ENCODE assay signal across 8 cellular contexts in the genomic region with DNA sequence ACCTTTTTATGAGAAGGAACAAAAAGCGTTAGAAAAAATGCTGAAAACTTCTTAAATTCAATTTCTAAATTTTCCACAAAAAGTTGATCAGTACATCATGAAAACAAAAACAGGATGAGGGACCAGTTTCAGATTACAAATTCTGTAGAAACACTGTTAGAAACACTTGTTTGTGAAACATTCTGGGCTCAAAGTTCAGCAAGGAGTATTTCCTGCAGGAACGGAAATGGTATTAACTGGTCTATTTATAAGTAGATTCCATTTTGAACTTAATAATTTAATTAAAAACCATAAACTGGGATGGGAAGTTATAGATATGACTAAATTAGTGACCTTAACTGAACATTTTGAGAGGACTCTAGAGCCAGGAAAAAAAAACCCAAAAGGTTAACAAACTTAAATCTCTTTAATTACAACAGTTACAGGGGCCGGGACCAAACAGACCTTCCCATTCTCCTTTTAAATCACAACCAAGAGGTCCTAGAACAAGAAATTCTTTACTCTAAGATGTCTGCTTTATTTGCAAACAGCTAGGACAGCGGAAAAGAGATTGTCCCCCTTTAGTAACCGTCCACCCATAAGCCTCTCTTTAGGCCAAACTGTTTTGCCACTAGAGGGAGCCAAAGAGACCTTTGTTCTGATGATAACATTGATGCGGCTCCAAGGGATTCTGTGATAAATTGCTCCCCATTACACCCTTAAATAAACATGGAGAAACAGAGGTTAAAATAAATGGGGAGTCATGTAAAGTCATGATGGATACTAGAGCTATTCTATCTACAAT.
DNase-seq lines count a peak whose midpoint lies in the region; ATAC-seq and TF ChIP-seq lines count a peak whose summit lies in the region.

No MANE protein-coding gene starts in this region.

- WGBS in suprapubic skin: 88% methylated on average over 6 of the region's 6 CpGs

- peak; percentile 62 for DNase-seq in BE2C
- DNase-seq in GM06990 (ENCODE audit: extremely low read depth, insufficient read length): no peak
- DNase-seq in iPS-NIHi11 (ENCODE audit: low spot score): peak; percentile 45
- no peak for DNase-seq in ureter (ENCODE audit: low spot score)
- no peak for DNase-seq in activated gamma-delta T cell (lab: John Stamatoyannopoulos, UW)
- DNase-seq in suprapubic skin (ENCODE audit: low spot score in 2 of 2): no peak

- no peak for TF ChIP-seq EP300 in suprapubic skin (IDR thresholded peaks at IDR 0.05)

- ATAC-seq in HG03378 (IDR thresholded peaks at IDR 0.05; ENCODE audit: unreplicated experiment): peak; percentile 61

- H3K36me3 ChIP-seq in BE2C (no peaks in the 10 kb centered on the region), GM06990 (ENCODE audit: control insufficient read depth, insufficient read depth, low read length) (no peaks in the 10 kb centered on the region), suprapubic skin (no peaks in the 10 kb centered on the region)

- H3K4me3 ChIP-seq in BE2C (ENCODE audit: low read depth, low read length) (no peak overlapping the region), GM06990 (replicated peaks; ENCODE audit: low read depth, low read length) (no peak overlapping the region), WI38 (ENCODE audit: low read depth, low read length) (no peak overlapping the region), suprapubic skin (no peak overlapping the region)

- TF ChIP-seq POLR2A in suprapubic skin (IDR thresholded peaks at IDR 0.05): no peak

- H3K27me3 ChIP-seq in BE2C (no peaks in the 10 kb centered on the region), GM06990 (replicated peaks; ENCODE audit: control insufficient read depth, insufficient read depth, low read length) (no peaks in the 10 kb centered on the region), suprapubic skin (no peaks in the 10 kb centered on the region)

- H3K4me1 ChIP-seq in BE2C (no peaks in the 10 kb centered on the region), suprapubic skin (no peaks in the 10 kb centered on the region)

- TF ChIP-seq CTCF in BE2C (IDR thresholded peaks at IDR 0.05; ENCODE audit: low read depth, low read length) (peak; percentile 96), GM06990 (IDR thresholded peaks at IDR 0.05; ENCODE audit: insufficient read depth, low read length, poor library complexity, severe bottlenecking) (peak; percentile 82), WI38 (IDR thresholded peaks at IDR 0.05; ENCODE audit: low read depth, low read length) (peak; percentile 57), suprapubic skin (IDR thresholded peaks at IDR 0.05) (peak in 1 of 2 donors; percentile 35)

- no peak overlapping the region for H3K27ac ChIP-seq in suprapubic skin

- H3K9me3 ChIP-seq in BE2C: no peaks in the 10 kb centered on the region; the same call in 1 of the 2 replicates
- no peaks in the 10 kb centered on the region for H3K9me3 ChIP-seq in suprapubic skin

Comparison
In these comparisons a context has a peak if more than half of its experiments do, and no peak if none do; other contexts are left out.
1. DNase-seq: peak in BE2C (single experiment) and iPS-NIHi11 (single experiment); none in GM06990 (single experiment), ureter (single experiment), activated gamma-delta T cell (single experiment) and suprapubic skin (0 of 2).